ENCODE assay signal across 26 cellular contexts in genomic region chrX:33273521-33273920, GRCh38.
"Had no signal": no experiment of that assay in that cellular context is flagged by ENCODE, and none has a peak within 500 bp of the region (broad histone marks: within the 10 kb centered on the region; RNA-seq: fewer than 3 reads in every experiment).

No MANE protein-coding gene starts in this region.

- H3K4me3 Mint-ChIP-seq: naive thymus-derived CD4-positive, alpha-beta T cell; nephron; stimulated activated memory B cell treated with anti-CD40 and anti-IgM and Interleukin-4, amounts not matched to agents 10 μg/mL and 1 μg/mL and 100 μg/mL, for 72 hours; stimulated activated naive CD8-positive, alpha-beta T cell treated with anti-CD3 and anti-CD28 coated beads, Interleukin-15, Interleukin-2, amounts not matched to agents 100 ng/mL and 50 ng/mL, for 24 hours had no signal

- H3K4me1 Mint-ChIP-seq: naive thymus-derived CD4-positive, alpha-beta T cell; nephron; stimulated activated memory B cell treated with anti-CD40 and anti-IgM and Interleukin-4, amounts not matched to agents 10 μg/mL and 1 μg/mL and 100 μg/mL, for 72 hours had no signal

- ATAC-seq: esophagus mucosa; gastroesophageal sphincter; heart left ventricle; left cardiac atrium; left lung; naive thymus-derived CD4-positive, alpha-beta T cell; right cardiac atrium; stimulated activated memory B cell treated with anti-CD40 and anti-IgM and Interleukin-4, amounts not matched to agents 10 μg/mL and 1 μg/mL and 100 μg/mL, for 72 hours had no signal

- H2AFZ ChIP-seq: hepatocyte had no signal

- H3K27me3 Mint-ChIP-seq: naive thymus-derived CD4-positive, alpha-beta T cell; stimulated activated memory B cell treated with anti-CD40 and anti-IgM and Interleukin-4, amounts not matched to agents 10 μg/mL and 1 μg/mL and 100 μg/mL, for 72 hours; stimulated activated naive CD8-positive, alpha-beta T cell treated with anti-CD3 and anti-CD28 coated beads, Interleukin-15, Interleukin-2, amounts not matched to agents 100 ng/mL and 50 ng/mL, for 24 hours had no signal

- H3K4me1 ChIP-seq: colonic mucosa, gastroesophageal sphincter, heart left ventricle, left lung, prostate gland, sigmoid colon, spleen, thyroid gland, vagina had no signal

- H3K79me2 ChIP-seq: hepatocyte had no signal

- H3K4me3 ChIP-seq: colonic mucosa, gastroesophageal sphincter, heart left ventricle, hepatocyte, left lung, prostate gland, sigmoid colon, skin epidermis, spleen, thyroid gland, vagina had no signal

- H3K9me3 ChIP-seq: colonic mucosa, gastroesophageal sphincter, heart left ventricle, left lung, prostate gland, sigmoid colon, spleen, thyroid gland, vagina had no signal

- H3K4me2 ChIP-seq: hepatocyte had no signal

- H3K27ac ChIP-seq: colonic mucosa, gastroesophageal sphincter, heart left ventricle, hepatocyte, left lung, prostate gland, sigmoid colon, skin epidermis, spleen, thyroid gland, vagina had no signal

- H3K36me3 ChIP-seq: colonic mucosa, gastroesophageal sphincter, heart left ventricle, left lung, prostate gland, sigmoid colon, spleen, thyroid gland, vagina had no signal

- H3K36me3 Mint-ChIP-seq: naive thymus-derived CD4-positive, alpha-beta T cell; stimulated activated memory B cell treated with anti-CD40 and anti-IgM and Interleukin-4, amounts not matched to agents 10 μg/mL and 1 μg/mL and 100 μg/mL, for 72 hours had no signal

- H3K27me3 ChIP-seq: colonic mucosa, gastroesophageal sphincter, heart left ventricle, hepatocyte, left lung, sigmoid colon, spleen, thyroid gland, vagina had no signal

- H3K9me3 Mint-ChIP-seq: nephron had no signal

- H3K27ac Mint-ChIP-seq: naive thymus-derived CD4-positive, alpha-beta T cell; nephron; stimulated activated memory B cell treated with anti-CD40 and anti-IgM and Interleukin-4, amounts not matched to agents 10 μg/mL and 1 μg/mL and 100 μg/mL, for 72 hours; stimulated activated naive CD8-positive, alpha-beta T cell treated with anti-CD3 and anti-CD28 coated beads, Interleukin-15, Interleukin-2, amounts not matched to agents 100 ng/mL and 50 ng/mL, for 24 hours had no signal

- DNase-seq: colonic mucosa; dermis blood vessel endothelial cell; effector memory CD4-positive, alpha-beta T cell; foreskin fibroblast; heart left ventricle; left cardiac atrium; left lung; mesendoderm; midbrain; naive thymus-derived CD4-positive, alpha-beta T cell; nucleus accumbens; right cardiac atrium; sigmoid colon; spleen; stimulated activated CD4-positive, alpha-beta T cell treated with anti-CD3 and anti-CD28 coated beads, Interleukin-4, amount 100 ng/mL, for 4 hours; thyroid gland; trophoblast cell had no signal
